In the genomic region with DNA sequence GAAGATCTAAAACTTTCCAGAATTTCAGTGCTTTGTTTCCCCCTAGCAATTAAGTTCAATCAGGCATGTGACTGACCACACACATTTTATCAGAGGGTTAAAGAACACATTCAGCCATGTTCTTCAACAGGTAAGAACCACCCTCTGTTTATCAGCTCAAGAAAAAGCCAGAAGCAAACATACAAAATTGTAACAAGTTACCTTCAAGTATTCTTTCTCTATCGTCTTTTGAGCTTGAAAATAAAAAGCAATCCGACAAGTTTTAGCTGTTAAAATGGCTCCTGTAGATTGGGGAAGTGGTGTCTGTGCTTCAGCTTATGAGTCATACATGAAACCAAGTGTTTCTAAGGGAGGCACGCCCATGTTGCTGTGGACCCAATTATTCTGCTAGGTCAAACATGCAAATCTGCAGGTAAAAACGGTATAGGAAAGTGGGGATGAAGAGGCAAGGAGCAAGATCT, we compare ENCODE assay signal across 8 cellular contexts. TPM values are rescaled to one million over a fixed set of nuclear protein-coding genes. Genes with fewer than 3 reads are reported as not detected.
DNase-seq lines count a peak whose midpoint lies in the region; ATAC-seq lines count a peak whose summit lies in the region.

ELF1 (minus strand) TSS at position 290 of the 461 bp plus-strand sequence. CDS start 37,262 bp downstream, outside the sequence.

- no peak within 1 kb of the TSS for H2AFZ ChIP-seq in mesenchymal stem cell (ENCODE audit: low read depth, low read length)

- peak; percentile 93 for ATAC-seq in HG02798 (IDR thresholded peaks at IDR 0.05; ENCODE audit: poor library complexity, unreplicated experiment)
- ATAC-seq in activated CD4-positive, CD25-positive, alpha-beta regulatory T cell treated with anti-CD3 and anti-CD28 coated beads, Interleukin-2, amount 50 U/mL, for 24 hours: peak; percentile 85 to 86

- DNase-seq in activated CD8-positive, alpha-beta memory T cell treated with anti-CD3 and anti-CD28 coated beads for 1 hour (ENCODE audit: extremely low read depth in 1 of 2, low read depth in 1 of 2): peak; percentile 23 to 24
- no peak for DNase-seq in activated CD8-positive, alpha-beta memory T cell treated with anti-CD3 and anti-CD28 coated beads, Interleukin-2, amount 50 U/mL, for 48 hours
- DNase-seq in NCI-H146 (lab: John Stamatoyannopoulos, UW): peak; percentile 86
- peak; percentile 74 for DNase-seq in mesenchymal stem cell

- H3K4me1 ChIP-seq in duodenal mucosa (ENCODE audit: control insufficient read depth in 1 of 2, insufficient read depth in 2 of 2, low read length in 2 of 2) (peaks cover 24 to 47% of the 10 kb centered on the region in 2 donors), mesenchymal stem cell (ENCODE audit: control insufficient read depth, insufficient read depth, low read depth, low read length) (peaks cover 2% of the 10 kb centered on the region)

- H4K91ac ChIP-seq in mesenchymal stem cell (ENCODE audit: low read length): no peak within 1 kb of the TSS

- no peak within 1 kb of the TSS for H3K18ac ChIP-seq in mesenchymal stem cell (ENCODE audit: low read depth in 1 of 2, low read length in 2 of 2)

- H3K4me2 ChIP-seq in mesenchymal stem cell (ENCODE audit: low read length, poor library complexity, severe bottlenecking): peak within 1 kb of the TSS; percentile 58

- no peak within 1 kb of the TSS for H2BK12ac ChIP-seq in mesenchymal stem cell (ENCODE audit: low read length in 2 of 2)

- no peak within 1 kb of the TSS for H3K4ac ChIP-seq in mesenchymal stem cell (ENCODE audit: low read depth in 1 of 2, low read length in 2 of 2)

- no peak within 1 kb of the TSS for H2BK15ac ChIP-seq in mesenchymal stem cell (ENCODE audit: low read depth, poor library complexity, severe bottlenecking)

- H3K36me3 ChIP-seq in duodenal mucosa (ENCODE audit: control insufficient read depth in 1 of 2, insufficient read depth in 2 of 2, low read length in 2 of 2) (no peaks in the 10 kb centered on the region), mesenchymal stem cell (ENCODE audit: control insufficient read depth in 1 of 2, insufficient read depth in 2 of 2, low read depth in 1 of 2, low read length in 2 of 2) (peaks cover 0 to 3% of the 10 kb centered on the region in 2 experiments)

- peak within 1 kb of the TSS; percentile 0 for H2BK5ac ChIP-seq in mesenchymal stem cell (ENCODE audit: low read depth, low read length, poor library complexity, severe bottlenecking)

- H3K27ac Mint-ChIP-seq in stimulated activated naive CD8-positive, alpha-beta T cell treated with anti-CD3 and anti-CD28 coated beads, Interleukin-15, Interleukin-2, amounts not matched to agents 100 ng/mL and 50 ng/mL, for 24 hours: peak within 1 kb of the TSS; percentile 97

- H3K14ac ChIP-seq in mesenchymal stem cell (ENCODE audit: low read length in 2 of 2): no peak within 1 kb of the TSS

- H3K4me3 Mint-ChIP-seq in stimulated activated naive CD8-positive, alpha-beta T cell treated with anti-CD3 and anti-CD28 coated beads, Interleukin-15, Interleukin-2, amounts not matched to agents 100 ng/mL and 50 ng/mL, for 24 hours: peak within 1 kb of the TSS; percentile 96

- peak within 1 kb of the TSS; percentile 83 to 89 for H3K9ac ChIP-seq in duodenal mucosa (ENCODE audit: low read depth in 1 of 2, low read length in 2 of 2)
- peak within 1 kb of the TSS; percentile 82 for H3K9ac ChIP-seq in mesenchymal stem cell (ENCODE audit: low read length)

- no peak within 1 kb of the TSS for H2BK120ac ChIP-seq in mesenchymal stem cell (ENCODE audit: low read depth, low read length)

- no peaks in the 10 kb centered on the region for H3K27me3 Mint-ChIP-seq in stimulated activated naive CD8-positive, alpha-beta T cell treated with anti-CD3 and anti-CD28 coated beads, Interleukin-15, Interleukin-2, amounts not matched to agents 100 ng/mL and 50 ng/mL, for 24 hours

- no peak within 1 kb of the TSS for H4K8ac ChIP-seq in mesenchymal stem cell (ENCODE audit: low read length)

- H3K23ac ChIP-seq in mesenchymal stem cell (ENCODE audit: low read length in 2 of 2): no peak within 1 kb of the TSS

- H3K4me3 ChIP-seq in duodenal mucosa (ENCODE audit: low read depth in 1 of 2, low read length in 2 of 2): peak within 1 kb of the TSS; percentile 75 to 76
- H3K4me3 ChIP-seq in mesenchymal stem cell (ENCODE audit: insufficient read depth in 1 of 2, low read depth in 1 of 2, low read length in 2 of 2): peak within 1 kb of the TSS in 1 of 2 experiments; percentile 64

- peaks cover 3% of the 10 kb centered on the region for H3K79me1 ChIP-seq in mesenchymal stem cell (replicated peaks; ENCODE audit: low read length, poor library complexity, severe bottlenecking)

- H2AK5ac ChIP-seq in mesenchymal stem cell (ENCODE audit: low read length, severe bottlenecking): no peak within 1 kb of the TSS

- H3K27me3 ChIP-seq in duodenal mucosa (ENCODE audit: control insufficient read depth in 1 of 2, insufficient read depth in 2 of 2, low read length in 2 of 2) (no peaks in the 10 kb centered on the region), mesenchymal stem cell (ENCODE audit: control insufficient read depth in 1 of 2, insufficient read depth in 1 of 2, low read length in 2 of 2) (no peaks in the 10 kb centered on the region)

- no peaks in the 10 kb centered on the region for H3K9me3 Mint-ChIP-seq in stimulated activated naive CD8-positive, alpha-beta T cell treated with anti-CD3 and anti-CD28 coated beads, Interleukin-15, Interleukin-2, amounts not matched to agents 100 ng/mL and 50 ng/mL, for 24 hours

- H3K4me1 Mint-ChIP-seq in stimulated activated naive CD8-positive, alpha-beta T cell treated with anti-CD3 and anti-CD28 coated beads, Interleukin-15, Interleukin-2, amounts not matched to agents 100 ng/mL and 50 ng/mL, for 24 hours (ENCODE audit: low read depth): peaks cover 53% of the 10 kb centered on the region

- H3K9me3 ChIP-seq in duodenal mucosa (ENCODE audit: control insufficient read depth in 1 of 2, low read length in 2 of 2) (no peaks in the 10 kb centered on the region), mesenchymal stem cell (ENCODE audit: control insufficient read depth, low read length) (no peaks in the 10 kb centered on the region)

- peaks cover 15% of the 10 kb centered on the region for H3K36me3 Mint-ChIP-seq in stimulated activated naive CD8-positive, alpha-beta T cell treated with anti-CD3 and anti-CD28 coated beads, Interleukin-15, Interleukin-2, amounts not matched to agents 100 ng/mL and 50 ng/mL, for 24 hours (ENCODE audit: low read depth)

- WGBS in mesenchymal stem cell: 31% methylated on average over 3 of the region's 4 CpGs

- H3K27ac ChIP-seq in duodenal mucosa (ENCODE audit: low read depth, low read length): peak within 1 kb of the TSS; percentile 91
- peak within 1 kb of the TSS; percentile 74 for H3K27ac ChIP-seq in mesenchymal stem cell (ENCODE audit: low read length, poor library complexity, severe bottlenecking)

RNA-seq across cellular contexts. Expression of gene ELF1, which starts in this region (rescaled TPM):
- polyA plus RNA-seq in mesenchymal stem cell (2013, experiment 1 of 2): 50.1 TPM
- 49.3 TPM for polyA plus RNA-seq in mesenchymal stem cell (2013, experiment 2 of 2)
